ENCODE assay signal across 9 cellular contexts in the genomic region with DNA sequence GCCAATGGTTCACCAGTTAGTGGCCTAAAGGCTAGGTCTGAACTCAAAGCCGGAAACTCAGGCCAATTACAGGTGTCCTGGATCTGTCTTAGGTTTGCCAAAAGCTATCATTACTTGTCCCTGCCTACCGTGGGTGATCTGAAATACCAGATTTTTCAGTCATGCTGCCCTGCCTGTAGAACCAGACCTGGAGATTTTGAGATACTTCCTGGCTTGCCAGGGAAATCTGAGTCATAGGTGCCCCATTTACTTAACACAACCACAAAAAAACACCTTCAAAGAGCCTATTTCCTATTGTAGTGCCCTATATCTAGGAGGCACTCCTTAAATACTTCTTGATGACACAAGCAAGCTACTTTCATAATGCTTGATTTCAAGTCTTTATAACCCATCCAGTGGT. TPM values are rescaled to one million over a fixed set of nuclear protein-coding genes. Genes with fewer than 3 reads are reported as not detected.
A peak's percentile ranks its signal among the peaks of the same experiment; 100 is the strongest.
DNase-seq lines count a peak whose midpoint lies in the region; ATAC-seq lines count a peak whose summit lies in the region.
"Had no signal": no experiment of that assay in that cellular context is flagged by ENCODE, and none has a peak within 500 bp of the region (broad histone marks: within the 10 kb centered on the region; RNA-seq: fewer than 3 reads in every experiment).

No MANE protein-coding gene starts in this region.

- no peak for DNase-seq in activated CD8-positive, alpha-beta memory T cell treated with anti-CD3 and anti-CD28 coated beads, Interleukin-2, amount 10 ng/mL, durations not matched to agents 7 days and 5 days
- no peak for DNase-seq in activated CD8-positive, alpha-beta memory T cell treated with anti-CD3 and anti-CD28 coated beads, Interleukin-2, amount 50 U/mL, for 4 hours
- peak; percentile 24 for DNase-seq in T1000 (lab: John Stamatoyannopoulos, UW)
- DNase-seq in effector memory CD4-positive, alpha-beta T cell, result peak; percentile 24 to 36 (median 30)
- DNase-seq in stimulated activated naive CD8-positive, alpha-beta T cell treated with anti-CD3 and anti-CD28 coated beads, Interleukin-15, amount 100 ng/mL, for 72 hours, result peak; percentile 20 to 41
- DNase-seq in NCI-H82 treated with DMSO at 0.1 percent for 48 hours (lab: John Stamatoyannopoulos, UW; ENCODE audit: unreplicated experiment), result no peak
- DNase-seq in D341Med (ENCODE audit: low spot score), result no peak
- DNase-seq: NCI-H1092 had no signal

- H3K9me3 Mint-ChIP-seq in activated CD8-positive, alpha-beta memory T cell treated with anti-CD3 and anti-CD28 coated beads, Interleukin-2, amount 10 ng/mL, durations not matched to agents 7 days and 5 days (ENCODE audit: low read depth), result no peaks in the 10 kb centered on the region
- H3K9me3 Mint-ChIP-seq in stimulated activated naive CD8-positive, alpha-beta T cell treated with anti-CD3 and anti-CD28 coated beads, Interleukin-15, amount 100 ng/mL, for 72 hours, result peaks cover 0 to 4% of the 10 kb centered on the region in 2 donors

- peak; percentile 60 for ATAC-seq in activated CD8-positive, alpha-beta memory T cell treated with anti-CD3 and anti-CD28 coated beads, Interleukin-2, amount 10 ng/mL, durations not matched to agents 7 days and 5 days
- peak; percentile 91 for ATAC-seq in stimulated activated naive CD8-positive, alpha-beta T cell treated with anti-CD3 and anti-CD28 coated beads, Interleukin-15, amount 100 ng/mL, for 72 hours
- ATAC-seq in HG02588 (IDR thresholded peaks at IDR 0.05; ENCODE audit: unreplicated experiment), result no peak

- CTCF ChIA-PET in activated CD8-positive, alpha-beta memory T cell treated with anti-CD3 and anti-CD28 coated beads, Interleukin-2, amount 10 ng/mL, durations not matched to agents 7 days and 5 days (lab: Charles Lee), result no interaction called here

- no peak overlapping the region for H3K4me3 ChIP-seq in effector memory CD4-positive, alpha-beta T cell (ENCODE audit: insufficient read depth, low read depth, low read length, poor library complexity, severe bottlenecking)

- no peak overlapping the region for H3K4me3 Mint-ChIP-seq in activated CD8-positive, alpha-beta memory T cell treated with anti-CD3 and anti-CD28 coated beads, Interleukin-2, amount 10 ng/mL, durations not matched to agents 7 days and 5 days
- peak overlapping the region; percentile 6 to 64 for H3K4me3 Mint-ChIP-seq in stimulated activated naive CD8-positive, alpha-beta T cell treated with anti-CD3 and anti-CD28 coated beads, Interleukin-15, amount 100 ng/mL, for 72 hours

- H3K9me3 ChIP-seq in effector memory CD4-positive, alpha-beta T cell (ENCODE audit: control insufficient read depth, low read length), result no peaks in the 10 kb centered on the region

- no peaks in the 10 kb centered on the region for H3K27me3 ChIP-seq in effector memory CD4-positive, alpha-beta T cell (replicated peaks; ENCODE audit: control insufficient read depth, insufficient read depth, low read length, poor library complexity, severe bottlenecking)

- no peaks in the 10 kb centered on the region for H3K36me3 Mint-ChIP-seq in activated CD8-positive, alpha-beta memory T cell treated with anti-CD3 and anti-CD28 coated beads, Interleukin-2, amount 10 ng/mL, durations not matched to agents 7 days and 5 days

- peaks cover 17% of the 10 kb centered on the region for H3K4me1 ChIP-seq in effector memory CD4-positive, alpha-beta T cell (ENCODE audit: control insufficient read depth, insufficient read depth, low read length, poor library complexity, severe bottlenecking)

- H3K36me3 ChIP-seq in effector memory CD4-positive, alpha-beta T cell (ENCODE audit: control insufficient read depth, insufficient read depth, low read length), result no peaks in the 10 kb centered on the region

- H3K27ac Mint-ChIP-seq in activated CD8-positive, alpha-beta memory T cell treated with anti-CD3 and anti-CD28 coated beads, Interleukin-2, amount 10 ng/mL, durations not matched to agents 7 days and 5 days, result no peak overlapping the region
- H3K27ac Mint-ChIP-seq in stimulated activated naive CD8-positive, alpha-beta T cell treated with anti-CD3 and anti-CD28 coated beads, Interleukin-15, amount 100 ng/mL, for 72 hours, result peak overlapping the region; percentile 48 to 80

- peaks cover 20% of the 10 kb centered on the region for H3K4me1 Mint-ChIP-seq in activated CD8-positive, alpha-beta memory T cell treated with anti-CD3 and anti-CD28 coated beads, Interleukin-2, amount 10 ng/mL, durations not matched to agents 7 days and 5 days
- H3K4me1 Mint-ChIP-seq in stimulated activated naive CD8-positive, alpha-beta T cell treated with anti-CD3 and anti-CD28 coated beads, Interleukin-15, amount 100 ng/mL, for 72 hours, result peaks cover 59% of the 10 kb centered on the region

- peak overlapping the region; percentile 42 for H3K27ac ChIP-seq in effector memory CD4-positive, alpha-beta T cell (ENCODE audit: insufficient read depth, low read length, poor library complexity, severe bottlenecking)

- H3K27me3 Mint-ChIP-seq in activated CD8-positive, alpha-beta memory T cell treated with anti-CD3 and anti-CD28 coated beads, Interleukin-2, amount 10 ng/mL, durations not matched to agents 7 days and 5 days, result no peaks in the 10 kb centered on the region
- H3K27me3 Mint-ChIP-seq in stimulated activated naive CD8-positive, alpha-beta T cell treated with anti-CD3 and anti-CD28 coated beads, Interleukin-15, amount 100 ng/mL, for 72 hours, result no peaks in the 10 kb centered on the region

RNA-seq across cellular contexts. Expression of a gene that starts 13.9 kb away (rescaled TPM):
- total RNA-seq in activated CD8-positive, alpha-beta memory T cell treated with anti-CD3 and anti-CD28 coated beads, Interleukin-2, amount 10 ng/mL, durations not matched to agents 7 days and 5 days, result 10 to 100 TPM; 57.2 to 74.3 TPM

Comparison
In these comparisons a context has a peak if more than half of its experiments do, and no peak if none do; other contexts are left out.
1. DNase-seq: peak in T1000 (single experiment), effector memory CD4-positive, alpha-beta T cell (3 of 3) and stimulated activated naive CD8-positive, alpha-beta T cell treated with anti-CD3 and anti-CD28 coated beads, Interleukin-15, amount 100 ng/mL, for 72 hours (2 of 2); none in activated CD8-positive, alpha-beta memory T cell treated with anti-CD3 and anti-CD28 coated beads, Interleukin-2, amount 10 ng/mL, durations not matched to agents 7 days and 5 days (single experiment), activated CD8-positive, alpha-beta memory T cell treated with anti-CD3 and anti-CD28 coated beads, Interleukin-2, amount 50 U/mL, for 4 hours (single experiment), NCI-H82 treated with DMSO at 0.1 percent for 48 hours (single experiment) and D341Med (single experiment).